In genomic region chr2:48754874-48755273, GRCh38 we compare ENCODE assay signal across 20 cellular contexts. TPM values are rescaled to one million over a fixed set of nuclear protein-coding genes. Genes with fewer than 3 reads are reported as not detected.
DNase-seq lines count a peak whose midpoint lies in the region; ATAC-seq and TF ChIP-seq lines count a peak whose summit lies in the region.
"Had no signal": no experiment of that assay in that cellular context is flagged by ENCODE, and none has a peak within 500 bp of the region (broad histone marks: within the 10 kb centered on the region; RNA-seq: fewer than 3 reads in every experiment).

No MANE protein-coding gene starts in this region.

- H3K27ac ChIP-seq in coronary artery, result no peak overlapping the region
- no peak overlapping the region for H3K27ac ChIP-seq in mesenchymal stem cell (ENCODE audit: low read length, poor library complexity, severe bottlenecking)
- peak overlapping the region; percentile 63 for H3K27ac ChIP-seq in subcutaneous abdominal adipose tissue (ENCODE audit: low read depth, low read length)
- H3K27ac ChIP-seq: SK-N-MC had no signal

- no peak overlapping the region for H4K8ac ChIP-seq in mesenchymal stem cell (ENCODE audit: low read length)

- H3K4me3 Mint-ChIP-seq in activated CD8-positive, alpha-beta T cell treated with anti-CD3 and anti-CD28 coated beads, Interleukin-2, amount 10 ng/mL, durations not matched to agents 7 days and 5 days, result no peak overlapping the region
- H3K4me3 Mint-ChIP-seq: activated CD4-positive, alpha-beta T cell treated with anti-CD3 and anti-CD28 coated beads, Interleukin-2, amount 10 ng/mL, durations not matched to agents 7 days and 5 days; activated naive CD4-positive, alpha-beta T cell treated with anti-CD3 and anti-CD28 coated beads for 36 hours had no signal

- H3K27ac Mint-ChIP-seq in activated CD8-positive, alpha-beta T cell treated with anti-CD3 and anti-CD28 coated beads, Interleukin-2, amount 10 ng/mL, durations not matched to agents 7 days and 5 days, result no peak overlapping the region
- H3K27ac Mint-ChIP-seq: activated CD4-positive, alpha-beta T cell treated with anti-CD3 and anti-CD28 coated beads, Interleukin-2, amount 10 ng/mL, durations not matched to agents 7 days and 5 days; activated naive CD4-positive, alpha-beta T cell treated with anti-CD3 and anti-CD28 coated beads for 36 hours had no signal

- H3K4me3 ChIP-seq in H7 (ENCODE audit: insufficient read depth, low read depth, low read length) (peak overlapping the region; percentile 48; the same call in 1 of the 2 replicates), coronary artery (peak overlapping the region; percentile 55), mesenchymal stem cell (ENCODE audit: insufficient read depth in 1 of 2, low read depth in 1 of 2, low read length in 2 of 2) (peak overlapping the region in 1 of 2 experiments; percentile 55), subcutaneous abdominal adipose tissue (ENCODE audit: low read depth in 1 of 5, low read length in 5 of 5) (peak overlapping the region; percentile 46 to 71 (median 63))
- H3K4me3 ChIP-seq: SK-N-MC had no signal

- H3K27me3 ChIP-seq in H7 (ENCODE audit: control insufficient read depth, insufficient read depth, low read length), result peaks cover 15% of the 10 kb centered on the region
- H3K27me3 ChIP-seq in mesenchymal stem cell (ENCODE audit: control insufficient read depth in 1 of 2, insufficient read depth in 1 of 2, low read length in 2 of 2), result peaks cover 23 to 25% of the 10 kb centered on the region in 2 experiments
- peaks cover 0 to 8% (median 0%) of the 10 kb centered on the region in 5 donors for H3K27me3 ChIP-seq in subcutaneous abdominal adipose tissue (ENCODE audit: control insufficient read depth in 5 of 5, insufficient read depth in 4 of 5, low read length in 5 of 5)
- H3K27me3 ChIP-seq: BE2C had no signal

- H3K4ac ChIP-seq in mesenchymal stem cell (ENCODE audit: low read depth in 1 of 2, low read length in 2 of 2), result no peak overlapping the region

- H3K4me2 ChIP-seq in mesenchymal stem cell (ENCODE audit: low read length, poor library complexity, severe bottlenecking), result no peak overlapping the region

- no peaks in the 10 kb centered on the region for H3K36me3 Mint-ChIP-seq in activated CD8-positive, alpha-beta T cell treated with anti-CD3 and anti-CD28 coated beads, Interleukin-2, amount 10 ng/mL, durations not matched to agents 7 days and 5 days (ENCODE audit: low read depth)
- H3K36me3 Mint-ChIP-seq: naive B cell had no signal

- no peak overlapping the region for H4K91ac ChIP-seq in mesenchymal stem cell (ENCODE audit: low read length)

- H3K9ac ChIP-seq in mesenchymal stem cell (ENCODE audit: low read length) (peak overlapping the region; percentile 11), subcutaneous abdominal adipose tissue (ENCODE audit: low read length in 5 of 5) (peak overlapping the region in 2 of 5 donors; percentile 58 to 60)

- H3K4me1 ChIP-seq in mesenchymal stem cell (ENCODE audit: control insufficient read depth, insufficient read depth, low read depth, low read length) (peaks cover 5% of the 10 kb centered on the region), subcutaneous abdominal adipose tissue (ENCODE audit: control insufficient read depth in 5 of 5, insufficient read depth in 5 of 5, low read length in 5 of 5) (peaks cover 2 to 29% (median 19%) of the 10 kb centered on the region in 5 donors)
- H3K4me1 ChIP-seq: BE2C had no signal

- DNase-seq in H7 (peak; percentile 25), coronary artery (ENCODE audit: low spot score) (no peak), mesenchymal stem cell (no peak), NCI-H82 (lab: John Stamatoyannopoulos, UW) (no peak)
- no peak for DNase-seq in activated CD8-positive, alpha-beta T cell treated with anti-CD3 and anti-CD28 coated beads, Interleukin-2, amount 10 ng/mL, durations not matched to agents 7 days and 5 days
- DNase-seq: activated CD4-positive, alpha-beta T cell treated with anti-CD3 and anti-CD28 coated beads, Interleukin-2, amount 10 ng/mL, durations not matched to agents 7 days and 5 days; activated naive CD4-positive, alpha-beta T cell treated with anti-CD3 and anti-CD28 coated beads for 36 hours; BE2C; effector CD8-positive, alpha-beta T cell; MV-4-11; naive B cell; NCI-H2029 treated with DMSO at 0.1 percent for 48 hours; NCI-H524 treated with DMSO at 0.1 percent for 48 hours; PC-3; stimulated activated CD4-positive, alpha-beta T cell treated with anti-CD3 and anti-CD28 coated beads, Interleukin-1b, Interleukin-23, amount 100 ng/mL, for 48 hours had no signal

- H3K79me1 ChIP-seq in mesenchymal stem cell (replicated peaks; ENCODE audit: low read length, poor library complexity, severe bottlenecking), result no peaks in the 10 kb centered on the region

- H2AK5ac ChIP-seq in mesenchymal stem cell (ENCODE audit: low read length, severe bottlenecking), result no peak overlapping the region

- H3K9me3 ChIP-seq in mesenchymal stem cell (ENCODE audit: control insufficient read depth, low read length), result no peaks in the 10 kb centered on the region
- no peaks in the 10 kb centered on the region for H3K9me3 ChIP-seq in subcutaneous abdominal adipose tissue (ENCODE audit: control insufficient read depth in 5 of 5, low read length in 5 of 5)
- H3K9me3 ChIP-seq: BE2C had no signal

- no peak overlapping the region for H2BK12ac ChIP-seq in mesenchymal stem cell (ENCODE audit: low read length in 2 of 2)

- H2BK5ac ChIP-seq in mesenchymal stem cell (ENCODE audit: low read depth, low read length, poor library complexity, severe bottlenecking), result no peak overlapping the region

- peaks cover 21% of the 10 kb centered on the region for H3K27me3 Mint-ChIP-seq in activated CD8-positive, alpha-beta T cell treated with anti-CD3 and anti-CD28 coated beads, Interleukin-2, amount 10 ng/mL, durations not matched to agents 7 days and 5 days (ENCODE audit: low read depth)

- no peak overlapping the region for H2AFZ ChIP-seq in mesenchymal stem cell (ENCODE audit: low read depth, low read length)

- peak overlapping the region in 1 of 2 experiments; percentile 9 for H3K14ac ChIP-seq in mesenchymal stem cell (ENCODE audit: low read length in 2 of 2)

- H3K9me3 Mint-ChIP-seq in activated CD8-positive, alpha-beta T cell treated with anti-CD3 and anti-CD28 coated beads, Interleukin-2, amount 10 ng/mL, durations not matched to agents 7 days and 5 days (ENCODE audit: insufficient read depth), result no peaks in the 10 kb centered on the region
- H3K9me3 Mint-ChIP-seq: activated CD4-positive, alpha-beta T cell treated with anti-CD3 and anti-CD28 coated beads, Interleukin-2, amount 10 ng/mL, durations not matched to agents 7 days and 5 days; activated naive CD4-positive, alpha-beta T cell treated with anti-CD3 and anti-CD28 coated beads for 36 hours had no signal

- H3K4me1 Mint-ChIP-seq in activated CD8-positive, alpha-beta T cell treated with anti-CD3 and anti-CD28 coated beads, Interleukin-2, amount 10 ng/mL, durations not matched to agents 7 days and 5 days (ENCODE audit: low read depth), result peaks cover 6% of the 10 kb centered on the region

- H3K36me3 ChIP-seq in H7 (replicated peaks; ENCODE audit: control insufficient read depth, insufficient read depth, low read length) (no peaks in the 10 kb centered on the region), mesenchymal stem cell (ENCODE audit: control insufficient read depth in 1 of 2, insufficient read depth in 2 of 2, low read depth in 1 of 2, low read length in 2 of 2) (no peaks in the 10 kb centered on the region), subcutaneous abdominal adipose tissue (ENCODE audit: control insufficient read depth in 5 of 5, insufficient read depth in 5 of 5, low read length in 5 of 5) (no peaks in the 10 kb centered on the region)
- H3K36me3 ChIP-seq: BE2C had no signal

- no peak overlapping the region for H2BK15ac ChIP-seq in mesenchymal stem cell (ENCODE audit: low read depth, poor library complexity, severe bottlenecking)

- POLR2A ChIA-PET in activated CD8-positive, alpha-beta T cell treated with anti-CD3 and anti-CD28 coated beads, Interleukin-2, amount 10 ng/mL, durations not matched to agents 7 days and 5 days (lab: Charles Lee), result no interaction called here

- WGBS in mesenchymal stem cell, result 89% methylated on average over 10 of the region's 10 CpGs

- no peak overlapping the region for H2BK120ac ChIP-seq in mesenchymal stem cell (ENCODE audit: low read depth, low read length)

- no peak overlapping the region for H3K18ac ChIP-seq in mesenchymal stem cell (ENCODE audit: low read depth in 1 of 2, low read length in 2 of 2)

- CTCF ChIA-PET in activated CD8-positive, alpha-beta T cell treated with anti-CD3 and anti-CD28 coated beads, Interleukin-2, amount 10 ng/mL, durations not matched to agents 7 days and 5 days (lab: Charles Lee), result no interaction called here

- no peak for TF ChIP-seq CTCF in coronary artery (IDR thresholded peaks at IDR 0.05)

- peak overlapping the region in 1 of 2 experiments; percentile 63 for H3K23ac ChIP-seq in mesenchymal stem cell (ENCODE audit: low read length in 2 of 2)

- no peak for ATAC-seq in GM18517 (IDR thresholded peaks at IDR 0.05; ENCODE audit: unreplicated experiment)
- ATAC-seq in activated CD8-positive, alpha-beta T cell treated with anti-CD3 and anti-CD28 coated beads, Interleukin-2, amount 10 ng/mL, durations not matched to agents 7 days and 5 days, result no peak
- ATAC-seq: PC-3 had no signal

RNA-seq across cellular contexts. Expression of gene LHCGR, which starts 0.7 kb away (rescaled TPM):
- 0.22 TPM in 1 of 2 replicates, not detected in the other for total RNA-seq in H7 (2014; rRNA removed; shearing (Covaris generic))
- not detected for polyA plus RNA-seq in mesenchymal stem cell (2013, experiment 1 of 2)
- not detected for polyA plus RNA-seq in mesenchymal stem cell (2013, experiment 2 of 2)
- total RNA-seq in activated CD8-positive, alpha-beta T cell treated with anti-CD3 and anti-CD28 coated beads, Interleukin-2, amount 10 ng/mL, durations not matched to agents 7 days and 5 days, result not detected
- total RNA-seq: activated CD4-positive, alpha-beta T cell treated with anti-CD3 and anti-CD28 coated beads, Interleukin-2, amount 10 ng/mL, durations not matched to agents 7 days and 5 days; activated naive CD4-positive, alpha-beta T cell treated with anti-CD3 and anti-CD28 coated beads for 36 hours; bronchial epithelial cell; liver; PC-3 had no signal
- polyA plus RNA-seq: liver had no signal
